ENCODE assay signal across 2 cellular contexts in the genomic region with DNA sequence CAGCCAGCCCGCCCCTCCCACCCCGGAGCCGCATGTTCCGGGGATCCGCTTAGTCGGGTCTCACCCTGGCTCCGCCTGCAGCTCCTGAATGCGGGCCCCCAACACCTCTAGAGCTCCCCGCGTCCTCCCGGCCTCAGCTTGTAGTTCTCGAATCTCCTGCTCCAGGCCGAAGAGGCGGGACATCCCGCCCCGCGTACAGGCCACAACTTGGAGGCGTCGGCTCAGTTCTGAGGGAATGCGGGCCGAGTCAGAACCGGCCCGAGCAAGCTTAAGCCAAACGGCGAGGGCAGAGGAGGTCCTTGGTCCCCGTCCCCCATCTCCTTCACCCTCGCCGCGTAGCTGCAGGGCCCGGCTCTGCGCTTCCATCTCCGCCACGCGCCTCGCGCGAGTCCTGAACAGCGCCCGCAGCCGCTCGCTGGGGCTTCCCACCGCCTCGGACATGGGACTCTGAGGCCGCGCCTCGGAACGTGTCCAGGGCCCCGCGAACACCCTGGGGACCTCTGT.
TF ChIP-seq lines count a peak whose summit lies in the region.

No MANE protein-coding gene starts in this region.

TF ChIP-seq in GM23338, 12 proteins besides CTCF, POLR2A, EP300 and RAD21:
- TF ChIP-seq NANOG (IDR thresholded peaks at IDR 0.05; ENCODE audit: borderline replicate concordance) (no peak), POLR2AphosphoS5 (IDR thresholded peaks at IDR 0.05; ENCODE audit: low read depth) (peak; percentile 13; the same call in 1 of the 2 replicates), ZNF114 (CRISPR knock-in tag; IDR thresholded peaks at IDR 0.05) (no peak), JUNB (IDR thresholded peaks at IDR 0.05; ENCODE audit: unreplicated experiment) (no peak), EZH2 (IDR thresholded peaks at IDR 0.05; ENCODE audit: low read depth, unreplicated experiment) (no peak), STAT1 (IDR thresholded peaks at IDR 0.05; ENCODE audit: unreplicated experiment) (no peak)
- TF ChIP-seq, protein P1, sequence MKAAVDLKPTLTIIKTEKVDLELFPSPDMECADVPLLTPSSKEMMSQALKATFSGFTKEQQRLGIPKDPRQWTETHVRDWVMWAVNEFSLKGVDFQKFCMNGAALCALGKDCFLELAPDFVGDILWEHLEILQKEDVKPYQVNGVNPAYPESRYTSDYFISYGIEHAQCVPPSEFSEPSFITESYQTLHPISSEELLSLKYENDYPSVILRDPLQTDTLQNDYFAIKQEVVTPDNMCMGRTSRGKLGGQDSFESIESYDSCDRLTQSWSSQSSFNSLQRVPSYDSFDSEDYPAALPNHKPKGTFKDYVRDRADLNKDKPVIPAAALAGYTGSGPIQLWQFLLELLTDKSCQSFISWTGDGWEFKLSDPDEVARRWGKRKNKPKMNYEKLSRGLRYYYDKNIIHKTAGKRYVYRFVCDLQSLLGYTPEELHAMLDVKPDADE (IDR thresholded peaks at IDR 0.05), result no peak
- TF ChIP-seq, protein P2, sequence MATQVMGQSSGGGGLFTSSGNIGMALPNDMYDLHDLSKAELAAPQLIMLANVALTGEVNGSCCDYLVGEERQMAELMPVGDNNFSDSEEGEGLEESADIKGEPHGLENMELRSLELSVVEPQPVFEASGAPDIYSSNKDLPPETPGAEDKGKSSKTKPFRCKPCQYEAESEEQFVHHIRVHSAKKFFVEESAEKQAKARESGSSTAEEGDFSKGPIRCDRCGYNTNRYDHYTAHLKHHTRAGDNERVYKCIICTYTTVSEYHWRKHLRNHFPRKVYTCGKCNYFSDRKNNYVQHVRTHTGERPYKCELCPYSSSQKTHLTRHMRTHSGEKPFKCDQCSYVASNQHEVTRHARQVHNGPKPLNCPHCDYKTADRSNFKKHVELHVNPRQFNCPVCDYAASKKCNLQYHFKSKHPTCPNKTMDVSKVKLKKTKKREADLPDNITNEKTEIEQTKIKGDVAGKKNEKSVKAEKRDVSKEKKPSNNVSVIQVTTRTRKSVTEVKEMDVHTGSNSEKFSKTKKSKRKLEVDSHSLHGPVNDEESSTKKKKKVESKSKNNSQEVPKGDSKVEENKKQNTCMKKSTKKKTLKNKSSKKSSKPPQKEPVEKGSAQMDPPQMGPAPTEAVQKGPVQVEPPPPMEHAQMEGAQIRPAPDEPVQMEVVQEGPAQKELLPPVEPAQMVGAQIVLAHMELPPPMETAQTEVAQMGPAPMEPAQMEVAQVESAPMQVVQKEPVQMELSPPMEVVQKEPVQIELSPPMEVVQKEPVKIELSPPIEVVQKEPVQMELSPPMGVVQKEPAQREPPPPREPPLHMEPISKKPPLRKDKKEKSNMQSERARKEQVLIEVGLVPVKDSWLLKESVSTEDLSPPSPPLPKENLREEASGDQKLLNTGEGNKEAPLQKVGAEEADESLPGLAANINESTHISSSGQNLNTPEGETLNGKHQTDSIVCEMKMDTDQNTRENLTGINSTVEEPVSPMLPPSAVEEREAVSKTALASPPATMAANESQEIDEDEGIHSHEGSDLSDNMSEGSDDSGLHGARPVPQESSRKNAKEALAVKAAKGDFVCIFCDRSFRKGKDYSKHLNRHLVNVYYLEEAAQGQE (IDR thresholded peaks at IDR 0.05; ENCODE audit: unreplicated experiment), result no peak
- TF ChIP-seq, protein P3, sequence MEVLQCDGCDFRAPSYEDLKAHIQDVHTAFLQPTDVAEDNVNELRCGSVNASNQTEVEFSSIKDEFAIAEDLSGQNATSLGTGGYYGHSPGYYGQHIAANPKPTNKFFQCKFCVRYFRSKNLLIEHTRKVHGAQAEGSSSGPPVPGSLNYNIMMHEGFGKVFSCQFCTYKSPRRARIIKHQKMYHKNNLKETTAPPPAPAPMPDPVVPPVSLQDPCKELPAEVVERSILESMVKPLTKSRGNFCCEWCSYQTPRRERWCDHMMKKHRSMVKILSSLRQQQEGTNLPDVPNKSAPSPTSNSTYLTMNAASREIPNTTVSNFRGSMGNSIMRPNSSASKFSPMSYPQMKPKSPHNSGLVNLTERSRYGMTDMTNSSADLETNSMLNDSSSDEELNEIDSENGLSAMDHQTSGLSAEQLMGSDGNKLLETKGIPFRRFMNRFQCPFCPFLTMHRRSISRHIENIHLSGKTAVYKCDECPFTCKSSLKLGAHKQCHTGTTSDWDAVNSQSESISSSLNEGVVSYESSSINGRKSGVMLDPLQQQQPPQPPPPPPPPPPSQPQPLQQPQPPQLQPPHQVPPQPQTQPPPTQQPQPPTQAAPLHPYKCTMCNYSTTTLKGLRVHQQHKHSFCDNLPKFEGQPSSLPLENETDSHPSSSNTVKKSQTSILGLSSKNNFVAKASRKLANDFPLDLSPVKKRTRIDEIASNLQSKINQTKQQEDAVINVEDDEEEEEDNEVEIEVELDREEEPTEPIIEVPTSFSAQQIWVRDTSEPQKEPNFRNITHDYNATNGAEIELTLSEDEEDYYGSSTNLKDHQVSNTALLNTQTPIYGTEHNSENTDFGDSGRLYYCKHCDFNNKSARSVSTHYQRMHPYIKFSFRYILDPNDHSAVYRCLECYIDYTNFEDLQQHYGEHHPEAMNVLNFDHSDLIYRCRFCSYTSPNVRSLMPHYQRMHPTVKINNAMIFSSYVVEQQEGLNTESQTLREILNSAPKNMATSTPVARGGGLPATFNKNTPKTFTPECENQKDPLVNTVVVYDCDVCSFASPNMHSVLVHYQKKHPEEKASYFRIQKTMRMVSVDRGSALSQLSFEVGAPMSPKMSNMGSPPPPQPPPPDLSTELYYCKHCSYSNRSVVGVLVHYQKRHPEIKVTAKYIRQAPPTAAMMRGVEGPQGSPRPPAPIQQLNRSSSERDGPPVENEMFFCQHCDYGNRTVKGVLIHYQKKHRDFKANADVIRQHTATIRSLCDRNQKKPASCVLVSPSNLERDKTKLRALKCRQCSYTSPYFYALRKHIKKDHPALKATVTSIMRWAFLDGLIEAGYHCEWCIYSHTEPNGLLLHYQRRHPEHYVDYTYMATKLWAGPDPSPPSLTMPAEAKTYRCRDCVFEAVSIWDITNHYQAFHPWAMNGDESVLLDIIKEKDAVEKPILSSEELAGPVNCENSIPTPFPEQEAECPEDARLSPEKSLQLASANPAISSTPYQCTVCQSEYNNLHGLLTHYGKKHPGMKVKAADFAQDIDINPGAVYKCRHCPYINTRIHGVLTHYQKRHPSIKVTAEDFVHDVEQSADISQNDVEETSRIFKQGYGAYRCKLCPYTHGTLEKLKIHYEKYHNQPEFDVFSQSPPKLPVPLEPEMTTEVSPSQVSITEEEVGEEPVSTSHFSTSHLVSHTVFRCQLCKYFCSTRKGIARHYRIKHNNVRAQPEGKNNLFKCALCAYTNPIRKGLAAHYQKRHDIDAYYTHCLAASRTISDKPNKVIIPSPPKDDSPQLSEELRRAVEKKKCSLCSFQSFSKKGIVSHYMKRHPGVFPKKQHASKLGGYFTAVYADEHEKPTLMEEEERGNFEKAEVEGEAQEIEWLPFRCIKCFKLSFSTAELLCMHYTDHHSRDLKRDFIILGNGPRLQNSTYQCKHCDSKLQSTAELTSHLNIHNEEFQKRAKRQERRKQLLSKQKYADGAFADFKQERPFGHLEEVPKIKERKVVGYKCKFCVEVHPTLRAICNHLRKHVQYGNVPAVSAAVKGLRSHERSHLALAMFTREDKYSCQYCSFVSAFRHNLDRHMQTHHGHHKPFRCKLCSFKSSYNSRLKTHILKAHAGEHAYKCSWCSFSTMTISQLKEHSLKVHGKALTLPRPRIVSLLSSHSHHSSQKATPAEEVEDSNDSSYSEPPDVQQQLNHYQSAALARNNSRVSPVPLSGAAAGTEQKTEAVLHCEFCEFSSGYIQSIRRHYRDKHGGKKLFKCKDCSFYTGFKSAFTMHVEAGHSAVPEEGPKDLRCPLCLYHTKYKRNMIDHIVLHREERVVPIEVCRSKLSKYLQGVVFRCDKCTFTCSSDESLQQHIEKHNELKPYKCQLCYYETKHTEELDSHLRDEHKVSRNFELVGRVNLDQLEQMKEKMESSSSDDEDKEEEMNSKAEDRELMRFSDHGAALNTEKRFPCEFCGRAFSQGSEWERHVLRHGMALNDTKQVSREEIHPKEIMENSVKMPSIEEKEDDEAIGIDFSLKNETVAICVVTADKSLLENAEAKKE (CRISPR knock-in tag; IDR thresholded peaks at IDR 0.05), result no peak

TF ChIP-seq in HepG2, 621 proteins besides CTCF, POLR2A, EP300 and RAD21:
- peak; percentile 95 for TF ChIP-seq AGO2 (optimal IDR thresholded peaks at IDR 0.05; ENCODE audit: low read depth, low read length)
- TF ChIP-seq SSRP1 (CRISPR knock-in tag; IDR thresholded peaks at IDR 0.05), result 0 out of 2 replicates have a peak, but pooled peaks have one; percentile 41
- TF ChIP-seq, protein P4, sequence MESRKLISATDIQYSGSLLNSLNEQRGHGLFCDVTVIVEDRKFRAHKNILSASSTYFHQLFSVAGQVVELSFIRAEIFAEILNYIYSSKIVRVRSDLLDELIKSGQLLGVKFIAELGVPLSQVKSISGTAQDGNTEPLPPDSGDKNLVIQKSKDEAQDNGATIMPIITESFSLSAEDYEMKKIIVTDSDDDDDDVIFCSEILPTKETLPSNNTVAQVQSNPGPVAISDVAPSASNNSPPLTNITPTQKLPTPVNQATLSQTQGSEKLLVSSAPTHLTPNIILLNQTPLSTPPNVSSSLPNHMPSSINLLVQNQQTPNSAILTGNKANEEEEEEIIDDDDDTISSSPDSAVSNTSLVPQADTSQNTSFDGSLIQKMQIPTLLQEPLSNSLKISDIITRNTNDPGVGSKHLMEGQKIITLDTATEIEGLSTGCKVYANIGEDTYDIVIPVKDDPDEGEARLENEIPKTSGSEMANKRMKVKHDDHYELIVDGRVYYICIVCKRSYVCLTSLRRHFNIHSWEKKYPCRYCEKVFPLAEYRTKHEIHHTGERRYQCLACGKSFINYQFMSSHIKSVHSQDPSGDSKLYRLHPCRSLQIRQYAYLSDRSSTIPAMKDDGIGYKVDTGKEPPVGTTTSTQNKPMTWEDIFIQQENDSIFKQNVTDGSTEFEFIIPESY (CRISPR knock-in tag; IDR thresholded peaks at IDR 0.05), result peak; percentile 14; the same call in 1 of the 2 replicates
- peak; percentile 92 for TF ChIP-seq RBM22 (optimal IDR thresholded peaks at IDR 0.05; ENCODE audit: low read length)
- TF ChIP-seq, protein P5, sequence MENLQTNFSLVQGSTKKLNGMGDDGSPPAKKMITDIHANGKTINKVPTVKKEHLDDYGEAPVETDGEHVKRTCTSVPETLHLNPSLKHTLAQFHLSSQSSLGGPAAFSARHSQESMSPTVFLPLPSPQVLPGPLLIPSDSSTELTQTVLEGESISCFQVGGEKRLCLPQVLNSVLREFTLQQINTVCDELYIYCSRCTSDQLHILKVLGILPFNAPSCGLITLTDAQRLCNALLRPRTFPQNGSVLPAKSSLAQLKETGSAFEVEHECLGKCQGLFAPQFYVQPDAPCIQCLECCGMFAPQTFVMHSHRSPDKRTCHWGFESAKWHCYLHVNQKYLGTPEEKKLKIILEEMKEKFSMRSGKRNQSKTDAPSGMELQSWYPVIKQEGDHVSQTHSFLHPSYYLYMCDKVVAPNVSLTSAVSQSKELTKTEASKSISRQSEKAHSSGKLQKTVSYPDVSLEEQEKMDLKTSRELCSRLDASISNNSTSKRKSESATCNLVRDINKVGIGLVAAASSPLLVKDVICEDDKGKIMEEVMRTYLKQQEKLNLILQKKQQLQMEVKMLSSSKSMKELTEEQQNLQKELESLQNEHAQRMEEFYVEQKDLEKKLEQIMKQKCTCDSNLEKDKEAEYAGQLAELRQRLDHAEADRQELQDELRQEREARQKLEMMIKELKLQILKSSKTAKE (CRISPR knock-in tag; IDR thresholded peaks at IDR 0.05; ENCODE audit: borderline replicate concordance), result no peak
- no peak for TF ChIP-seq TEAD2 (CRISPR knock-in tag; IDR thresholded peaks at IDR 0.05)
